ENCODE assay signal across 1 cellular context in the genomic region with DNA sequence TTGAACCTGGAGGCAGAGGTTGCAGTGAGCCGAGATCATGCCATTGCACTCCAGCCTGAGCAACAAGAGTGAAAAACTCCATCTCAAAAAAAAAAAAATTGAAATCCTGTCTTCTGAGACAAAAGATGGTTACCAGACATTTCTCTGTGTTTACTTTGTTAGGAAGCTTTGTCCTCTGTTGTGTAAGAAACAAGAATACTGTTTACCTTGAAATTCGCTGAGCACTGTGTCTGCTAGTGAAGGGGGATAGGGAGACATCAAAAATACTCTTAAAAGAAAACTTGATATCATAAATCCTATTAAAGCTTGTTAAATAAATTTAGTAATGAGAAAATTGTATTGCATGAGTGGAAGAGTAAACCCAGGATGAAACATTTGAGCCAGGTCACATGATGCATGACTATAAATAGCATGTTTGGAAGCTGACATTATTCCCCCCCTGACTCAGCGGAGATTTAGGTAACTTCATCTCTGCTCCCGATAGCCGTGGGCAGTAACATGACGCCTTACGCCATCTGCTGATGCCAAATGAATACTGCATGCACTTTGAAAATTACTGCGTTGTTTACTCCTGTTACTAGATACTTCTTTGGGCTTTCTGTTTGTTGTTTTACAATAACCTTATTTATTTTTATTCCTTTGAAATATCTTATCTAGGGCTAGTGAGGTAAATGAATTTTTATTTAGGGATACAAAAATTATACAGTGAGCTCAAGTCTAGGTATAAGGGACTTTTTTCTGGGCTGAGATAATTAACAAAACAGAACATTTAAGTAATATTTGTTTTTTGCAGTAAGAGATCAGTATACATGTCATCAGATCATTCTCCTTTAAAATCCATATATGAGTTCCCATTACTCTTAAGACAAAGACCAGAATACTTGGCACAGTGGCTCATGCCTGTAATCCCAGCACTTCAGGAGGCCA.
TF ChIP-seq lines count a peak whose summit lies in the region.

No MANE protein-coding gene starts in this region.

TF ChIP-seq in endothelial cell of umbilical vein, 7 proteins besides CTCF, POLR2A, EP300 and RAD21 (continued from another document):
- TF ChIP-seq, protein P1, sequence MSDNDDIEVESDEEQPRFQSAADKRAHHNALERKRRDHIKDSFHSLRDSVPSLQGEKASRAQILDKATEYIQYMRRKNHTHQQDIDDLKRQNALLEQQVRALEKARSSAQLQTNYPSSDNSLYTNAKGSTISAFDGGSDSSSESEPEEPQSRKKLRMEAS (IDR thresholded peaks at IDR 0.05; ENCODE audit: insufficient read depth, insufficient read length) = peak; percentile 61
- TF ChIP-seq MYC (IDR thresholded peaks at IDR 0.05; ENCODE audit: low read depth, low read length) (no peak), POLR2AphosphoS5 (IDR thresholded peaks at IDR 0.05; ENCODE audit: insufficient read depth, low read depth, low read length) (no peak)
